ENCODE assay signal across 12 cellular contexts in genomic region chr7:139036901-139037300, GRCh38. TPM values are rescaled to one million over a fixed set of nuclear protein-coding genes. Genes with fewer than 3 reads are reported as not detected.
A peak's percentile ranks its signal among the peaks of the same experiment; 100 is the strongest.
DNase-seq lines count a peak whose midpoint lies in the region; ATAC-seq and TF ChIP-seq lines count a peak whose summit lies in the region.
"Had no signal": no experiment of that assay in that cellular context is flagged by ENCODE, and none has a peak within 500 bp of the region (broad histone marks: within the 10 kb centered on the region; RNA-seq: fewer than 3 reads in every experiment).

No MANE protein-coding gene starts in this region.

- TF ChIP-seq CTCF in HFFc6 (IDR thresholded peaks at IDR 0.05): no peak

- H3K27ac Mint-ChIP-seq in T-helper 2 cell treated with Interferon-gamma antibody and Interleukin-4, amounts not matched to agents 5 μg/mL and 100 μg/mL, for 36 hours: no peak overlapping the region
- no peak overlapping the region for H3K27ac Mint-ChIP-seq in HFFc6
- no peak overlapping the region for H3K27ac Mint-ChIP-seq in activated naive CD8-positive, alpha-beta T cell
- peak overlapping the region in 1 of 9 donors; percentile 45 for H3K27ac Mint-ChIP-seq in naive thymus-derived CD4-positive, alpha-beta T cell

- H3K36me3 ChIP-seq in naive thymus-derived CD4-positive, alpha-beta T cell (ENCODE audit: control insufficient read depth in 2 of 3, insufficient read depth in 3 of 3, low read length in 3 of 3): no peaks in the 10 kb centered on the region
- peaks cover 22% of the 10 kb centered on the region for H3K36me3 ChIP-seq in HAP-1 (replicated peaks)
- H3K36me3 ChIP-seq: neutrophil had no signal

- peaks cover 21% of the 10 kb centered on the region for H3K36me3 Mint-ChIP-seq in T-helper 2 cell treated with Interferon-gamma antibody and Interleukin-4, amounts not matched to agents 5 μg/mL and 100 μg/mL, for 36 hours (ENCODE audit: low read depth)
- no peaks in the 10 kb centered on the region; the same call in 1 of the 2 replicates for H3K36me3 Mint-ChIP-seq in HFFc6 (ENCODE audit: low read depth)
- H3K36me3 Mint-ChIP-seq in activated naive CD8-positive, alpha-beta T cell: no peaks in the 10 kb centered on the region
- peaks cover 0 to 10% (median 0%) of the 10 kb centered on the region in 5 donors for H3K36me3 Mint-ChIP-seq in naive thymus-derived CD4-positive, alpha-beta T cell

- no peaks in the 10 kb centered on the region for H3K9me3 ChIP-seq in naive thymus-derived CD4-positive, alpha-beta T cell (ENCODE audit: control insufficient read depth in 2 of 3, low read length in 3 of 3)
- no peaks in the 10 kb centered on the region for H3K9me3 ChIP-seq in HAP-1
- H3K9me3 ChIP-seq: MG63, neutrophil had no signal

- DNase-seq in T-helper 2 cell treated with Interferon-gamma antibody and Interleukin-4, amounts not matched to agents 5 μg/mL and 100 μg/mL, for 36 hours (ENCODE audit: low spot score): no peak
- no peak for DNase-seq in T-helper 2 cell
- no peak for DNase-seq in HFFc6
- DNase-seq in naive thymus-derived CD4-positive, alpha-beta T cell: no peak
- DNase-seq in NCI-H526 treated with DMSO at 0.1 percent for 48 hours (lab: John Stamatoyannopoulos, UW): no peak
- no peak for DNase-seq in SHP77 (lab: John Stamatoyannopoulos, UW)
- DNase-seq in HAP-1 (ENCODE audit: low spot score in 2 of 2): no peak
- DNase-seq: MG63, NCI-H2107, right cardiac atrium had no signal

- POLR2A ChIA-PET in naive thymus-derived CD4-positive, alpha-beta T cell (lab: Charles Lee): interaction anchor here (0.7 to 0.8 kb wide), 3 partner anchors 58 to 282 kb away, joined by 3 read pairs; no protein-coding TSS in a partner anchor

- H3K27me3 Mint-ChIP-seq in T-helper 2 cell treated with Interferon-gamma antibody and Interleukin-4, amounts not matched to agents 5 μg/mL and 100 μg/mL, for 36 hours (ENCODE audit: low read depth): peaks cover 3% of the 10 kb centered on the region
- H3K27me3 Mint-ChIP-seq in HFFc6 (ENCODE audit: insufficient read depth): peaks cover 6% of the 10 kb centered on the region
- H3K27me3 Mint-ChIP-seq in activated naive CD8-positive, alpha-beta T cell: no peaks in the 10 kb centered on the region
- H3K27me3 Mint-ChIP-seq in naive thymus-derived CD4-positive, alpha-beta T cell: no peaks in the 10 kb centered on the region

- H3K9me3 Mint-ChIP-seq in T-helper 2 cell treated with Interferon-gamma antibody and Interleukin-4, amounts not matched to agents 5 μg/mL and 100 μg/mL, for 36 hours: no peaks in the 10 kb centered on the region
- no peaks in the 10 kb centered on the region for H3K9me3 Mint-ChIP-seq in HFFc6
- no peaks in the 10 kb centered on the region for H3K9me3 Mint-ChIP-seq in activated naive CD8-positive, alpha-beta T cell (ENCODE audit: low read depth)
- peaks cover 0 to 5% (median 0%) of the 10 kb centered on the region in 11 donors for H3K9me3 Mint-ChIP-seq in naive thymus-derived CD4-positive, alpha-beta T cell

- in situ Hi-C loops in HAP-1 (cut with MboI; ENCODE audit: low sequenced_read_pairs): no loop called here

- intact Hi-C loops in naive thymus-derived CD4-positive, alpha-beta T cell (cut with micrococcal nuclease): loop anchor here in 1 of 2 donors (5.0 kb wide), 2 partner anchors 135 to 150 kb away; no protein-coding TSS in a partner anchor

- H3K4me3 ChIP-seq in naive thymus-derived CD4-positive, alpha-beta T cell (ENCODE audit: low read length): no peak overlapping the region
- no peak overlapping the region for H3K4me3 ChIP-seq in HAP-1

- H3K27ac ChIP-seq in naive thymus-derived CD4-positive, alpha-beta T cell (ENCODE audit: low read depth, low read length): no peak overlapping the region
- H3K27ac ChIP-seq: neutrophil had no signal

- peaks cover 47% of the 10 kb centered on the region for H3K4me1 Mint-ChIP-seq in T-helper 2 cell treated with Interferon-gamma antibody and Interleukin-4, amounts not matched to agents 5 μg/mL and 100 μg/mL, for 36 hours (ENCODE audit: low read depth)
- H3K4me1 Mint-ChIP-seq in HFFc6 (ENCODE audit: low read depth): peaks cover 20% of the 10 kb centered on the region
- peaks cover 23% of the 10 kb centered on the region for H3K4me1 Mint-ChIP-seq in activated naive CD8-positive, alpha-beta T cell (ENCODE audit: low read depth)
- H3K4me1 Mint-ChIP-seq in naive thymus-derived CD4-positive, alpha-beta T cell: peaks cover 17 to 50% (median 23%) of the 10 kb centered on the region in 7 donors

- H3K4me3 Mint-ChIP-seq in T-helper 2 cell treated with Interferon-gamma antibody and Interleukin-4, amounts not matched to agents 5 μg/mL and 100 μg/mL, for 36 hours: peak overlapping the region; percentile 34
- H3K4me3 Mint-ChIP-seq in HFFc6: peak overlapping the region; percentile 89; the same call in 1 of the 2 replicates
- peak overlapping the region; percentile 64 for H3K4me3 Mint-ChIP-seq in activated naive CD8-positive, alpha-beta T cell
- peak overlapping the region in 7 of 10 donors; percentile 4 to 84 (median 39) for H3K4me3 Mint-ChIP-seq in naive thymus-derived CD4-positive, alpha-beta T cell

- no peak for ATAC-seq in naive thymus-derived CD4-positive, alpha-beta T cell
- ATAC-seq: right cardiac atrium had no signal

- no peaks in the 10 kb centered on the region for H3K27me3 ChIP-seq in naive thymus-derived CD4-positive, alpha-beta T cell (ENCODE audit: control insufficient read depth in 2 of 2, insufficient read depth in 2 of 2, low read length in 2 of 2)
- H3K27me3 ChIP-seq in HAP-1 (ENCODE audit: low read depth): no peaks in the 10 kb centered on the region
- H3K27me3 ChIP-seq: MG63 had no signal

- CTCF ChIA-PET in naive thymus-derived CD4-positive, alpha-beta T cell (lab: Charles Lee): no interaction called here

- peaks cover 0 to 13% of the 10 kb centered on the region in 2 donors for H3K4me1 ChIP-seq in naive thymus-derived CD4-positive, alpha-beta T cell (ENCODE audit: control insufficient read depth in 2 of 2, insufficient read depth in 2 of 2, low read length in 2 of 2)
- H3K4me1 ChIP-seq in HAP-1: peaks cover 16% of the 10 kb centered on the region

RNA-seq across cellular contexts. Expression of gene ZC3HAV1L, which starts 1.1 kb away (rescaled TPM):
- 10 to 100 TPM in 4 of 6 experiments, 1 to 10 TPM in 2; 9.2 to 12.1 (median 10.3) TPM for total RNA-seq in HFFc6 (2021; fragmentation: NEBNext Ultra II Directional; extraction: Animal tissue kit (Norgen Biotek cat#: 25700))
- total RNA-seq in naive thymus-derived CD4-positive, alpha-beta T cell: 10 to 100 TPM in 1 of 5 experiments, 1 to 10 TPM in 1, under 1 TPM in 3; 0.35 to 26.7 (median 0.78) TPM
- under 1 TPM in 1 of 2 donors, not detected in 1; 0.13 TPM for polyA plus RNA-seq in naive thymus-derived CD4-positive, alpha-beta T cell

RNA-seq across cellular contexts. Expression of gene KIAA1549, which starts 55.7 kb away (rescaled TPM):
- total RNA-seq in HFFc6 (2021; fragmentation: NEBNext Ultra II Directional; extraction: Animal tissue kit (Norgen Biotek cat#: 25700)): 10 to 100 TPM in 2 of 6 experiments, 1 to 10 TPM in 4; 7.0 to 13.3 (median 7.9) TPM
- under 1 TPM in 4 of 5 experiments, not detected in 1; 0.16 to 0.56 (median 0.25) TPM for total RNA-seq in naive thymus-derived CD4-positive, alpha-beta T cell
- polyA plus RNA-seq in naive thymus-derived CD4-positive, alpha-beta T cell: not detected

Comparison
In these comparisons a context has a peak if more than half of its experiments do, and no peak if none do; other contexts are left out.
1. H3K4me3 Mint-ChIP-seq: peak in every context shown above with its lines; median percentile 89 in HFFc6; 64 in activated naive CD8-positive, alpha-beta T cell; 39 in naive thymus-derived CD4-positive, alpha-beta T cell; 34 in T-helper 2 cell treated with Interferon-gamma antibody and Interleukin-4, amounts not matched to agents 5 μg/mL and 100 μg/mL, for 36 hours.
2. RNA of gene KIAA1549, which starts 55.7 kb away (total RNA-seq): 7.0 to 13.3 TPM in HFFc6; 0.16 to 0.56 TPM in naive thymus-derived CD4-positive, alpha-beta T cell; every median in the first group is over 4 times any median in the second.